In the genomic region with DNA sequence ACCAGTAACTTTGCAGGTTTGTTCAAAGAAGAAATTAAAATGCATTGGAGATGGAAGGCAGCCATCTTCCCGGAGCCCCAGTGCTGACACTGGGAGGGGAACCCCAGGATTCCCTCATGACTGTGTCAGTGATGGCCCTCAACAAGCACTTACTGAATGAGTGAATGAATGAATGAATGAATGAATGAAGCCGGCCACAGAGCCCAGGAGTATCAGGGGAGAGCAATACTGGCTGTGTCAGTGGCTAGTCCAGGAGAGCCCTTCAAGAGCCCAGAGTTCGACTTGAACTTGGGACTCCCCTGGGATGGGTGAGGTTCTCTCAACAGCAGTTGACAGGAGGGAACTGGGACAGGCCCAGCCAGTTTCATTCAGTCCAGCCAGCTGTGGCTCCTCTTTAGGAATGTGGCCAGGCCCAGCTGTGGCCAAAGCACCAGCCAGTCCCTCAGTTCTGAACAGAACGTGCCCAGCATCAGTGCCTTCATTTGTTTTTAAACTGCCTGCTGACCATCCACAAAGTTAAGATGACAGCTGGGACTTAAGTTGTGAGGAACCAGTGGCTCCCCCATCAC, we compare ENCODE assay signal across 17 cellular contexts.
"Had no signal": no experiment of that assay in that cellular context is flagged by ENCODE, and none has a peak within 500 bp of the region (broad histone marks: within the 10 kb centered on the region; RNA-seq: fewer than 3 reads in every experiment).

No MANE protein-coding gene starts in this region.

- H3K4me3 ChIP-seq: lung, ovary, right lobe of liver, stomach had no signal

- H3K36me3 ChIP-seq: ascending aorta, breast epithelium, ovary, right lobe of liver, spleen, stomach had no signal

- H3K9me3 ChIP-seq: ascending aorta, breast epithelium, ovary, right lobe of liver, spleen, stomach had no signal

- H3K27me3 ChIP-seq: ascending aorta, breast epithelium, ovary, right lobe of liver had no signal

- H3K36me3 Mint-ChIP-seq: mesothelial cell of epicardium had no signal

- H3K27ac Mint-ChIP-seq: mesothelial cell of epicardium had no signal

- DNase-seq: activated CD4-positive, alpha-beta T cell treated with anti-CD3 and anti-CD28 coated beads, Interleukin-2, amount 50 U/mL, for 4 hours; activated naive CD4-positive, alpha-beta T cell treated with Interleukin-2 at 50 U/mL for 16 hours; activated T-cell treated with anti-CD3 and anti-CD28 coated beads for 4 hours; cerebellar nuclear complex; effector memory CD4-positive, alpha-beta T cell; left cardiac atrium; ovary; right lobe of liver; spleen; stomach had no signal

- H3K27ac ChIP-seq: breast epithelium, epithelial cell of prostate, ovary, right lobe of liver, stomach had no signal

- H3K9me3 Mint-ChIP-seq: mesothelial cell of epicardium, neural crest cell had no signal

- ATAC-seq: activated CD4-positive, CD25-positive, alpha-beta regulatory T cell treated with anti-CD3 and anti-CD28 coated beads, Interleukin-2, amount 50 U/mL, for 24 hours had no signal

- H3K4me3 Mint-ChIP-seq: mesothelial cell of epicardium, neural crest cell had no signal
